ENCODE assay signal across 31 cellular contexts in the genomic region with DNA sequence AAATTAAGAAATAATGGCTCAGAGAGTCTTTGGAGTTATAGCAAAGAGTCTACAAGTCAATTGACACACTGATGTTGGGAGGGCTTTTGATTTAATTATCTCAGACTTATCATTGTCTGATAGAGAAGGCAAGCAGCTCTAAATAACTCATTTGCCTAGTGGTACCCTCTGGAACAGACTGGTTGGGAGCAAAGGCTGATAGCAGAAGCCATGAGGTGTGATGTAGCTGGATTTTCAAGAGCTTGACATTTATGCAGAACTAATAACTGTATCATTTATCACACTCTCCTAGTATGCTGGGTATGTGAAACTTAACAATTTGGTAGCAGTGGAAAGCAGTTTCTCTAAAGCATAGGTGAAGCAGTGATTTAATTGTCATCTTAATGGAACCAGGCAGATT.
DNase-seq lines count a peak whose midpoint lies in the region; ATAC-seq, FAIRE-seq and TF ChIP-seq lines count a peak whose summit lies in the region.
"Had no signal": no experiment of that assay in that cellular context is flagged by ENCODE, and none has a peak within 500 bp of the region (broad histone marks: within the 10 kb centered on the region; RNA-seq: fewer than 3 reads in every experiment).

No MANE protein-coding gene starts in this region.

- H3K27ac ChIP-seq in right cardiac atrium (ENCODE audit: low read length) (no peak overlapping the region), heart right ventricle (no peak overlapping the region), H1 (ENCODE audit: low read depth, low read length) (no peak overlapping the region)
- H3K27ac ChIP-seq: 22Rv1; A549; BLaER1; BLaER1 treated with 17β-estradiol and CSF1 and Interleukin-3, amounts not matched to agents 10 nM and 100 nM; C4-2B had no signal

- H4K5ac ChIP-seq in H1 (ENCODE audit: insufficient read length, low read depth, low read length): no peak overlapping the region

- H2BK5ac ChIP-seq in H1 (ENCODE audit: low read depth, low read length): no peak overlapping the region

- TF ChIP-seq CTCF in heart right ventricle (IDR thresholded peaks at IDR 0.05) (no peak), H1 (IDR thresholded peaks at IDR 0.05; ENCODE audit: control extremely low read depth in 1 of 3, insufficient read depth in 1 of 3, low read depth in 1 of 3, low read length in 3 of 3) (no peak)

- no peak overlapping the region for H2BK20ac ChIP-seq in H1 (ENCODE audit: low read length)

- no peak overlapping the region for H3K23ac ChIP-seq in H1 (ENCODE audit: insufficient read length)

- H2BK120ac ChIP-seq in H1 (replicated peaks; ENCODE audit: low read depth, low read length): no peak overlapping the region

- no peaks in the 10 kb centered on the region for H3K23me2 ChIP-seq in H1 (ENCODE audit: low read depth, low read length)

- TF ChIP-seq EP300 in H1 (IDR thresholded peaks at IDR 0.05; ENCODE audit: borderline replicate concordance in 1 of 2, low read depth in 2 of 2, low read length in 2 of 2): no peak

- no peak overlapping the region for H3K4me3 ChIP-seq in right cardiac atrium (ENCODE audit: low read length)
- H3K4me3 ChIP-seq in heart right ventricle: no peak overlapping the region
- H3K4me3 ChIP-seq in H1 (ENCODE audit: extremely low read depth in 1 of 4, insufficient read depth in 2 of 4, low read depth in 3 of 4, low read length in 4 of 4): no peak overlapping the region
- H3K4me3 ChIP-seq: A549; BLaER1; BLaER1 treated with 17β-estradiol and CSF1 and Interleukin-3, amounts not matched to agents 10 nM and 100 nM had no signal

- no peaks in the 10 kb centered on the region for H4K20me1 ChIP-seq in H1 (replicated peaks in 1 of 2; ENCODE audit: control insufficient read depth in 1 of 2, insufficient read depth in 2 of 2, low read length in 2 of 2)
- H4K20me1 ChIP-seq: BLaER1; BLaER1 treated with 17β-estradiol and CSF1 and Interleukin-3, amounts not matched to agents 10 nM and 100 nM had no signal

- DNase-seq in right cardiac atrium (no peak), heart right ventricle (no peak), H1 (ENCODE audit: low read depth in 1 of 2, low spot score in 2 of 2) (no peak), NCI-H446 (lab: John Stamatoyannopoulos, UW) (no peak)
- DNase-seq: 8988T; ACHN; AML-193; BE2C; C1 segment of cervical spinal cord; Caco-2; Calu3; CD4-positive, alpha-beta memory T cell; CD4-positive, alpha-beta T cell; CD4-positive, CD25-positive, alpha-beta regulatory T cell; CD8-positive, alpha-beta memory T cell; CD8-positive, alpha-beta T cell; COR-L47; DMS 273 treated with DMSO at 0.1 percent for 48 hours; DMS153; DMS53; DMS79; DMS79 treated with DMSO at 0.1 percent for 48 hours; DND-41; EL had no signal

- H3K79me1 ChIP-seq in H1 (ENCODE audit: low read depth, low read length): no peaks in the 10 kb centered on the region

- no peaks in the 10 kb centered on the region for H3K79me2 ChIP-seq in H1 (ENCODE audit: control insufficient read depth in 1 of 2, insufficient read depth in 2 of 2, low read length in 2 of 2)

- no peak for FAIRE-seq in H1 (lab: Jason Lieb, UNC)
- FAIRE-seq: A204.1, A549, D721Med had no signal

- H3K56ac ChIP-seq in H1 (replicated peaks; ENCODE audit: insufficient read length, low read depth, low read length): no peak overlapping the region

- H2AK5ac ChIP-seq in H1 (ENCODE audit: low read depth, low read length): no peak overlapping the region

- no peaks in the 10 kb centered on the region for H3K36me3 ChIP-seq in heart right ventricle
- H3K36me3 ChIP-seq in H1 (ENCODE audit: control insufficient read depth in 2 of 4, insufficient read depth in 4 of 4, low read length in 3 of 4): no peaks in the 10 kb centered on the region
- H3K36me3 ChIP-seq: BE2C; BLaER1; BLaER1 treated with 17β-estradiol and CSF1 and Interleukin-3, amounts not matched to agents 10 nM and 100 nM had no signal

- CTCF ChIA-PET in H1 (lab: Charles Lee; ENCODE audit: partially characterized antibody): interaction anchor here (0.9 kb wide), 1 partner anchor 34 kb away, joined by 3 read pairs; no protein-coding TSS in a partner anchor

- POLR2A ChIA-PET in H1 (lab: Charles Lee; ENCODE audit: partially characterized antibody): no interaction called here

- H3K27me3 ChIP-seq in right cardiac atrium (ENCODE audit: control insufficient read depth, insufficient read depth) (no peaks in the 10 kb centered on the region), heart right ventricle (no peaks in the 10 kb centered on the region), H1 (replicated peaks in 1 of 4; ENCODE audit: control insufficient read depth in 3 of 4, extremely low read depth in 1 of 4, insufficient read depth in 3 of 4, low read length in 3 of 4) (no peaks in the 10 kb centered on the region; a peak in 1 of 7 replicates)
- H3K27me3 ChIP-seq: BE2C; BLaER1; BLaER1 treated with 17β-estradiol and CSF1 and Interleukin-3, amounts not matched to agents 10 nM and 100 nM had no signal

- H2BK15ac ChIP-seq in H1 (ENCODE audit: low read length): no peak overlapping the region

- no peak overlapping the region for H4K91ac ChIP-seq in H1 (replicated peaks; ENCODE audit: insufficient read length, low read length)

- no peak overlapping the region for H3K9ac ChIP-seq in H1 (replicated peaks in 1 of 4; ENCODE audit: extremely low read depth in 1 of 4, low read depth in 3 of 4, low read length in 3 of 4)
- H3K9ac ChIP-seq: BLaER1; BLaER1 treated with 17β-estradiol and CSF1 and Interleukin-3, amounts not matched to agents 10 nM and 100 nM had no signal

- no peak overlapping the region for H3K14ac ChIP-seq in H1 (ENCODE audit: insufficient read length)

- no peak overlapping the region for H4K8ac ChIP-seq in H1 (ENCODE audit: extremely low read depth, insufficient read depth, low read length)

- no peak overlapping the region for H3K18ac ChIP-seq in H1 (ENCODE audit: extremely low read depth, low read length)

- no peaks in the 10 kb centered on the region for H3K9me3 ChIP-seq in right cardiac atrium (ENCODE audit: control insufficient read depth, low read length)
- H3K9me3 ChIP-seq in heart right ventricle: peaks cover 0 to 5% (median 0%) of the 10 kb centered on the region in 11 donors
- no peaks in the 10 kb centered on the region for H3K9me3 ChIP-seq in H1 (ENCODE audit: insufficient read depth in 2 of 2, low read depth in 1 of 2, low read length in 1 of 2)
- H3K9me3 ChIP-seq: A549; BE2C; BLaER1; BLaER1 treated with 17β-estradiol and CSF1 and Interleukin-3, amounts not matched to agents 10 nM and 100 nM; Caco-2 had no signal

- 0 out of 2 replicates have a peak overlapping the region, but pooled peaks have one; percentile 33 for H2AFZ ChIP-seq in H1 (ENCODE audit: low read length)

- intact Hi-C loops in right cardiac atrium (cut with DNase I) (no loop called here), heart right ventricle (cut with DNase I) (no loop called here)

- no peak overlapping the region for H3K4ac ChIP-seq in H1 (replicated peaks; ENCODE audit: insufficient read length, low read depth, low read length)

- no peak for TF ChIP-seq RAD21 in H1 (IDR thresholded peaks at IDR 0.05 in 1 of 2, conservative IDR thresholded peaks at IDR 0.05 in 1 of 2; ENCODE audit: low read depth in 2 of 2, low read length in 2 of 2)

- no peaks in the 10 kb centered on the region for H3K4me1 ChIP-seq in right cardiac atrium (ENCODE audit: control insufficient read depth, insufficient read depth, low read length)
- no peaks in the 10 kb centered on the region for H3K4me1 ChIP-seq in heart right ventricle
- H3K4me1 ChIP-seq in H1 (replicated peaks in 1 of 4; ENCODE audit: control insufficient read depth in 3 of 4, insufficient read depth in 4 of 4, low read length in 3 of 4): no peaks in the 10 kb centered on the region
- H3K4me1 ChIP-seq: A549; BLaER1; BLaER1 treated with 17β-estradiol and CSF1 and Interleukin-3, amounts not matched to agents 10 nM and 100 nM; Caco-2 had no signal

- H2BK12ac ChIP-seq in H1 (ENCODE audit: low read depth, low read length): no peak overlapping the region

- TF ChIP-seq POLR2A in H1 (IDR thresholded peaks at IDR 0.05; ENCODE audit: control extremely low read depth in 1 of 2, low read depth in 2 of 2, low read length in 2 of 2): no peak

- ATAC-seq in right cardiac atrium (peak; percentile 52 to 68), heart right ventricle (no peak)
- ATAC-seq: A549; CD8-positive, alpha-beta T cell had no signal

- H3K4me2 ChIP-seq in H1 (ENCODE audit: insufficient read depth in 1 of 2, low read depth in 2 of 2, low read length in 2 of 2): no peak overlapping the region
- H3K4me2 ChIP-seq: A549; BLaER1; BLaER1 treated with 17β-estradiol and CSF1 and Interleukin-3, amounts not matched to agents 10 nM and 100 nM had no signal

TF ChIP-seq in H1, 55 proteins besides CTCF, POLR2A, EP300 and RAD21:
- TF ChIP-seq JUND (IDR thresholded peaks at IDR 0.05; ENCODE audit: low read length) (no peak), BRCA1 (IDR thresholded peaks at IDR 0.05; ENCODE audit: low read depth, low read length) (no peak), ASH2L (IDR thresholded peaks at IDR 0.05; ENCODE audit: low read length) (no peak), YY1 (IDR thresholded peaks at IDR 0.05; ENCODE audit: low read depth, low read length) (no peak), GABPA (IDR thresholded peaks at IDR 0.05; ENCODE audit: borderline replicate concordance, insufficient read depth, low read length) (no peak), SUZ12 (IDR thresholded peaks at IDR 0.05; ENCODE audit: low read length) (no peak)

Comparison
In these comparisons a context has a peak if more than half of its experiments do, and no peak if none do; other contexts are left out.
1. ATAC-seq: peak in right cardiac atrium (2 of 2); none in heart right ventricle (0 of 8).